1 cellular context compared by ENCODE assay signal in the genomic region with DNA sequence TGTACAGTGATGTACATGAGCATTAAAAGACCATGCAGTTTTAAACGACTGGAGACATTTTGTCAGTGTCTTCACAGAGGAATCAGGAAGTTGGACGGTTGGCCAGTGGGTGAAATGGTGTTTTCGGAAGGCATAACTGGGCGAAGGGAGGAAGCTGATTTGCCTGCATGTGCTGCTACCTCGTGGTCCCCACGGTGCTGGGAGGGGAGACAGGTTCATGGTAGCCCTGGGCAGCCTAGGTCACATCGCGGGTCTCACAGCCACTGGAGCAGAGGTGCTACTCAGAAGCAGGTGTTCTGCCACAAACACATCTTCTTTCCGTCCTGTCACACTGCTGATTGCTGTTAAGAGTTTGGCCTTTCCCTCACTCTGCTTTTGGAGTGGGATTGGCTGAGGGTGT.
TF ChIP-seq lines count a peak whose summit lies in the region.

No MANE protein-coding gene starts in this region.

TF ChIP-seq in GM12878, 131 proteins besides CTCF, POLR2A, EP300 and RAD21 (continued from another document and continues in another):
- 0 out of 2 replicates have a peak, but pooled peaks have one; percentile 35 for TF ChIP-seq CHD2 (IDR thresholded peaks at IDR 0.05; ENCODE audit: borderline replicate concordance, low read depth, low read length)
- TF ChIP-seq TCF7 (IDR thresholded peaks at IDR 0.05; ENCODE audit: borderline replicate concordance): no peak
- TF ChIP-seq POU2F2 (IDR thresholded peaks at IDR 0.05; ENCODE audit: borderline replicate concordance, low read depth, low read length): peak; percentile 54; the same call in 2 of the 3 replicates
- no peak for TF ChIP-seq DPF2 (IDR thresholded peaks at IDR 0.05)
- no peak for TF ChIP-seq ZNF384 (IDR thresholded peaks at IDR 0.05; ENCODE audit: borderline replicate concordance, low read depth, low read length)
- TF ChIP-seq RELB (IDR thresholded peaks at IDR 0.05; ENCODE audit: low read depth): no peak
- TF ChIP-seq NFYA (IDR thresholded peaks at IDR 0.05; ENCODE audit: borderline replicate concordance, low read depth, low read length): no peak
- TF ChIP-seq FOS (IDR thresholded peaks at IDR 0.05; ENCODE audit: borderline replicate concordance, extremely low read depth, insufficient read length): no peak
- TF ChIP-seq BHLHE40 (IDR thresholded peaks at IDR 0.05; ENCODE audit: borderline replicate concordance in 1 of 2, low read depth in 2 of 2, low read length in 1 of 2): peak; percentile 32 to 61; a peak in 2 of 4 replicates
- TF ChIP-seq REST (IDR thresholded peaks at IDR 0.05; ENCODE audit: low read depth, low read length): no peak
- TF ChIP-seq BACH1 (IDR thresholded peaks at IDR 0.05; ENCODE audit: borderline replicate concordance): 0 out of 2 replicates have a peak, but pooled peaks have one; percentile 22
- TF ChIP-seq JUNB (IDR thresholded peaks at IDR 0.05): no peak
- no peak for TF ChIP-seq CREM (IDR thresholded peaks at IDR 0.05; ENCODE audit: low read depth)
- TF ChIP-seq HDGF (IDR thresholded peaks at IDR 0.05): peak; percentile 23; the same call in 1 of the 2 replicates
- TF ChIP-seq, protein P1, sequence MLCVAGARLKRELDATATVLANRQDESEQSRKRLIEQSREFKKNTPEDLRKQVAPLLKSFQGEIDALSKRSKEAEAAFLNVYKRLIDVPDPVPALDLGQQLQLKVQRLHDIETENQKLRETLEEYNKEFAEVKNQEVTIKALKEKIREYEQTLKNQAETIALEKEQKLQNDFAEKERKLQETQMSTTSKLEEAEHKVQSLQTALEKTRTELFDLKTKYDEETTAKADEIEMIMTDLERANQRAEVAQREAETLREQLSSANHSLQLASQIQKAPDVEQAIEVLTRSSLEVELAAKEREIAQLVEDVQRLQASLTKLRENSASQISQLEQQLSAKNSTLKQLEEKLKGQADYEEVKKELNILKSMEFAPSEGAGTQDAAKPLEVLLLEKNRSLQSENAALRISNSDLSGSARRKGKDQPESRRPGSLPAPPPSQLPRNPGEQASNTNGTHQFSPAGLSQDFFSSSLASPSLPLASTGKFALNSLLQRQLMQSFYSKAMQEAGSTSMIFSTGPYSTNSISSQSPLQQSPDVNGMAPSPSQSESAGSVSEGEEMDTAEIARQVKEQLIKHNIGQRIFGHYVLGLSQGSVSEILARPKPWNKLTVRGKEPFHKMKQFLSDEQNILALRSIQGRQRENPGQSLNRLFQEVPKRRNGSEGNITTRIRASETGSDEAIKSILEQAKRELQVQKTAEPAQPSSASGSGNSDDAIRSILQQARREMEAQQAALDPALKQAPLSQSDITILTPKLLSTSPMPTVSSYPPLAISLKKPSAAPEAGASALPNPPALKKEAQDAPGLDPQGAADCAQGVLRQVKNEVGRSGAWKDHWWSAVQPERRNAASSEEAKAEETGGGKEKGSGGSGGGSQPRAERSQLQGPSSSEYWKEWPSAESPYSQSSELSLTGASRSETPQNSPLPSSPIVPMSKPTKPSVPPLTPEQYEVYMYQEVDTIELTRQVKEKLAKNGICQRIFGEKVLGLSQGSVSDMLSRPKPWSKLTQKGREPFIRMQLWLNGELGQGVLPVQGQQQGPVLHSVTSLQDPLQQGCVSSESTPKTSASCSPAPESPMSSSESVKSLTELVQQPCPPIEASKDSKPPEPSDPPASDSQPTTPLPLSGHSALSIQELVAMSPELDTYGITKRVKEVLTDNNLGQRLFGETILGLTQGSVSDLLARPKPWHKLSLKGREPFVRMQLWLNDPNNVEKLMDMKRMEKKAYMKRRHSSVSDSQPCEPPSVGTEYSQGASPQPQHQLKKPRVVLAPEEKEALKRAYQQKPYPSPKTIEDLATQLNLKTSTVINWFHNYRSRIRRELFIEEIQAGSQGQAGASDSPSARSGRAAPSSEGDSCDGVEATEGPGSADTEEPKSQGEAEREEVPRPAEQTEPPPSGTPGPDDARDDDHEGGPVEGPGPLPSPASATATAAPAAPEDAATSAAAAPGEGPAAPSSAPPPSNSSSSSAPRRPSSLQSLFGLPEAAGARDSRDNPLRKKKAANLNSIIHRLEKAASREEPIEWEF (IDR thresholded peaks at IDR 0.05; ENCODE audit: insufficient replicate concordance, low read depth, low read length): no peak
- no peak for TF ChIP-seq ESRRA (IDR thresholded peaks at IDR 0.05; ENCODE audit: low read length)
- TF ChIP-seq POLR2AphosphoS5 (IDR thresholded peaks at IDR 0.05; ENCODE audit: low read length): peak; percentile 73
- TF ChIP-seq MLLT1 (IDR thresholded peaks at IDR 0.05): no peak
- TF ChIP-seq RB1 (IDR thresholded peaks at IDR 0.05; ENCODE audit: borderline replicate concordance): no peak
- TF ChIP-seq LARP7 (IDR thresholded peaks at IDR 0.05): no peak
- TF ChIP-seq, protein P2, sequence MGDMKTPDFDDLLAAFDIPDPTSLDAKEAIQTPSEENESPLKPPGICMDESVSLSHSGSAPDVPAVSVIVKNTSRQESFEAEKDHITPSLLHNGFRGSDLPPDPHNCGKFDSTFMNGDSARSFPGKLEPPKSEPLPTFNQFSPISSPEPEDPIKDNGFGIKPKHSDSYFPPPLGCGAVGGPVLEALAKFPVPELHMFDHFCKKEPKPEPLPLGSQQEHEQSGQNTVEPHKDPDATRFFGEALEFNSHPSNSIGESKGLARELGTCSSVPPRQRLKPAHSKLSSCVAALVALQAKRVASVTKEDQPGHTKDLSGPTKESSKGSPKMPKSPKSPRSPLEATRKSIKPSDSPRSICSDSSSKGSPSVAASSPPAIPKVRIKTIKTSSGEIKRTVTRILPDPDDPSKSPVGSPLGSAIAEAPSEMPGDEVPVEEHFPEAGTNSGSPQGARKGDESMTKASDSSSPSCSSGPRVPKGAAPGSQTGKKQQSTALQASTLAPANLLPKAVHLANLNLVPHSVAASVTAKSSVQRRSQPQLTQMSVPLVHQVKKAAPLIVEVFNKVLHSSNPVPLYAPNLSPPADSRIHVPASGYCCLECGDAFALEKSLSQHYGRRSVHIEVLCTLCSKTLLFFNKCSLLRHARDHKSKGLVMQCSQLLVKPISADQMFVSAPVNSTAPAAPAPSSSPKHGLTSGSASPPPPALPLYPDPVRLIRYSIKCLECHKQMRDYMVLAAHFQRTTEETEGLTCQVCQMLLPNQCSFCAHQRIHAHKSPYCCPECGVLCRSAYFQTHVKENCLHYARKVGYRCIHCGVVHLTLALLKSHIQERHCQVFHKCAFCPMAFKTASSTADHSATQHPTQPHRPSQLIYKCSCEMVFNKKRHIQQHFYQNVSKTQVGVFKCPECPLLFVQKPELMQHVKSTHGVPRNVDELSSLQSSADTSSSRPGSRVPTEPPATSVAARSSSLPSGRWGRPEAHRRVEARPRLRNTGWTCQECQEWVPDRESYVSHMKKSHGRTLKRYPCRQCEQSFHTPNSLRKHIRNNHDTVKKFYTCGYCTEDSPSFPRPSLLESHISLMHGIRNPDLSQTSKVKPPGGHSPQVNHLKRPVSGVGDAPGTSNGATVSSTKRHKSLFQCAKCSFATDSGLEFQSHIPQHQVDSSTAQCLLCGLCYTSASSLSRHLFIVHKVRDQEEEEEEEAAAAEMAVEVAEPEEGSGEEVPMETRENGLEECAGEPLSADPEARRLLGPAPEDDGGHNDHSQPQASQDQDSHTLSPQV (IDR thresholded peaks at IDR 0.05): no peak
- TF ChIP-seq PBX3 (IDR thresholded peaks at IDR 0.05; ENCODE audit: insufficient replicate concordance, low read depth, low read length): no peak
- TF ChIP-seq MYB (IDR thresholded peaks at IDR 0.05; ENCODE audit: borderline replicate concordance, low read depth, low read length): no peak
- TF ChIP-seq, protein P3, sequence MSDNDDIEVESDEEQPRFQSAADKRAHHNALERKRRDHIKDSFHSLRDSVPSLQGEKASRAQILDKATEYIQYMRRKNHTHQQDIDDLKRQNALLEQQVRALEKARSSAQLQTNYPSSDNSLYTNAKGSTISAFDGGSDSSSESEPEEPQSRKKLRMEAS (IDR thresholded peaks at IDR 0.05; ENCODE audit: low read depth, low read length): peak; percentile 34; the same call in 1 of the 2 replicates
- 0 out of 2 replicates have a peak, but pooled peaks have one; percentile 17 for TF ChIP-seq TCF12 (IDR thresholded peaks at IDR 0.05; ENCODE audit: low read depth, low read length)
- peak; percentile 36; the same call in 1 of the 2 replicates for TF ChIP-seq IKZF1 (conservative IDR thresholded peaks at IDR 0.05)
- no peak for TF ChIP-seq E2F4 (IDR thresholded peaks at IDR 0.05; ENCODE audit: low read depth, low read length)
- no peak for TF ChIP-seq FOXK2 (IDR thresholded peaks at IDR 0.05)
- no peak for TF ChIP-seq SMC3 (IDR thresholded peaks at IDR 0.05; ENCODE audit: borderline replicate concordance, low read length)
- no peak for TF ChIP-seq RAD51 (IDR thresholded peaks at IDR 0.05)
- no peak for TF ChIP-seq ZBTB33 (IDR thresholded peaks at IDR 0.05)
- no peak for TF ChIP-seq NFIC (IDR thresholded peaks at IDR 0.05; ENCODE audit: low read depth, low read length)
- no peak for TF ChIP-seq STAT3 (IDR thresholded peaks at IDR 0.05; ENCODE audit: low read depth, low read length)
- TF ChIP-seq YY1 (IDR thresholded peaks at IDR 0.05; ENCODE audit: low read depth, low read length): peak; percentile 88
